In the genomic region with DNA sequence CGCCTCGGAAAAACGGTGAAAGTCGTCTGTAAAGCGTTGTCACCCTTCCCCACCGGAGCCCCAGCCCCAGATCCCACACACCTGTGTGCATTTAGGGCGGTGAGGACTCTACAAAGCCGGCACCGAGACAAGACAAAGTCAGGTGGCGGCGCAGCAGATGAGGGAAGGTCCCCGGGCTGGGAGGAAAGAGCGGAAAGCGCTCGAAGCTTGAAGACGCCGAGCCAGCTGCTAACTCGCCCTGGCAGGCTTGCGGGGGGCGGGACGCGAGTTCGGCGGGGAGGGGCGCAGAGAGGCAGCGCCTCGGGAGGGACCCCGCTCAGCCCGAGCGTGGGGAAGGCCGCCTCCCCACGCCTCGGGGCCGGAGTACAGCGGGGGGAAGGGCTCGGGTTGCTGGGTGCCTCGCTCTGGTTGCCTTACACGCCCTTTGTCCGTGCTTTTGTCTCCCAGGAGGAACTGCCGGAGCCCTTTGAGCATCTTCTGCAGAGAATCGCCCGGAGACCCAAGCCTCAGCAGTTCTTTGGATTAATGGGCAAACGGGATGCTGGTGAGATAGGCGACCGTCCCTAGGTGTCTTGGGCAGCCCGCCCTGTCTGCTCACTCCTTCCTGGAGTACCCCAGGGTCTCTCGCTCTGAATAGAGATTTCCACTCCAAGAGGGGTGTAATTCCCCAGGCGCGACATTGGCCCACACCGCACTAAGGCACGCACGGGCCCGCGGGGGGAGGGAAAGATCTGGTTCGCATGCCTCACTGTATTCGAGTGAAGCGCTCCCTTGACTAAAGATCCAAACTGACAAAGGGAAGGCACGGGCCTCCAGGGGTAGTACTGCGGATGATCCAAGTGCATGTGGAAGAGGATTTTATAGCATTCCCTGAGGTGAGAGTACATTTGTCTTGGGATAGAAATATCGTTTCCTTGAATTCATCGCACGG, we compare ENCODE assay signal across 13 cellular contexts. TPM values are rescaled to one million over a fixed set of nuclear protein-coding genes. Genes with fewer than 3 reads are reported as not detected.
DNase-seq lines count a peak whose midpoint lies in the region; ATAC-seq lines count a peak whose summit lies in the region.
"Had no signal": no experiment of that assay in that cellular context is flagged by ENCODE, and none has a peak within 500 bp of the region (broad histone marks: within the 10 kb centered on the region; RNA-seq: fewer than 3 reads in every experiment).

No MANE protein-coding gene starts in this region.

- H3K36me3 Mint-ChIP-seq in activated CD4-positive, alpha-beta memory T cell treated with anti-CD3 and anti-CD28 coated beads for 36 hours: peaks cover 3% of the 10 kb centered on the region
- H3K36me3 Mint-ChIP-seq in activated CD4-positive, alpha-beta memory T cell treated with anti-CD3 and anti-CD28 coated beads, Interleukin-2, amount 10 ng/mL, durations not matched to agents 7 days and 5 days (ENCODE audit: low read depth): peaks cover 4% of the 10 kb centered on the region
- H3K36me3 Mint-ChIP-seq in activated naive CD8-positive, alpha-beta T cell treated with anti-CD3 and anti-CD28 coated beads, Interleukin-2, amount 10 ng/mL, durations not matched to agents 7 days and 5 days: peaks cover 3% of the 10 kb centered on the region
- H3K36me3 Mint-ChIP-seq in stimulated activated naive CD8-positive, alpha-beta T cell treated with anti-CD3 and anti-CD28 coated beads, Interleukin-15, Interleukin-2, amounts not matched to agents 100 ng/mL and 50 ng/mL, for 24 hours (ENCODE audit: low read depth): no peaks in the 10 kb centered on the region

- intact Hi-C loops in activated CD4-positive, alpha-beta memory T cell treated with anti-CD3 and anti-CD28 coated beads for 36 hours (cut with micrococcal nuclease): no loop called here
- intact Hi-C loops in left colon (cut with DNase I, micrococcal nuclease): no loop called here

- peaks cover 52% of the 10 kb centered on the region for H3K27me3 Mint-ChIP-seq in activated CD4-positive, alpha-beta memory T cell treated with anti-CD3 and anti-CD28 coated beads for 36 hours
- peaks cover 49% of the 10 kb centered on the region for H3K27me3 Mint-ChIP-seq in activated CD4-positive, alpha-beta memory T cell treated with anti-CD3 and anti-CD28 coated beads, Interleukin-2, amount 10 ng/mL, durations not matched to agents 7 days and 5 days
- peaks cover 54% of the 10 kb centered on the region for H3K27me3 Mint-ChIP-seq in activated naive CD8-positive, alpha-beta T cell treated with anti-CD3 and anti-CD28 coated beads, Interleukin-2, amount 10 ng/mL, durations not matched to agents 7 days and 5 days
- peaks cover 68% of the 10 kb centered on the region for H3K27me3 Mint-ChIP-seq in stimulated activated naive CD8-positive, alpha-beta T cell treated with anti-CD3 and anti-CD28 coated beads, Interleukin-15, Interleukin-2, amounts not matched to agents 100 ng/mL and 50 ng/mL, for 24 hours

- peak; percentile 12 for DNase-seq in activated CD4-positive, alpha-beta memory T cell treated with anti-CD3 and anti-CD28 coated beads for 36 hours
- DNase-seq in activated CD4-positive, alpha-beta memory T cell treated with anti-CD3 and anti-CD28 coated beads, Interleukin-2, amount 10 ng/mL, durations not matched to agents 7 days and 5 days: no peak
- DNase-seq in activated naive CD8-positive, alpha-beta T cell treated with anti-CD3 and anti-CD28 coated beads, Interleukin-2, amount 10 ng/mL, durations not matched to agents 7 days and 5 days: peak; percentile 36
- DNase-seq in left colon (peak in 1 of 2 donors; percentile 22), mesenteric fat pad (ENCODE audit: low spot score) (no peak), SKM-1 treated with dmso at 0.1 percent for 144 hours (lab: John Stamatoyannopoulos, UW; ENCODE audit: unreplicated experiment) (no peak)
- DNase-seq: activated CD4-positive, alpha-beta T cell treated with anti-CD3 and anti-CD28 coated beads, Interleukin-2, amount 50 U/mL, for 48 hours had no signal

- no peak overlapping the region for H3K4me3 Mint-ChIP-seq in activated CD4-positive, alpha-beta memory T cell treated with anti-CD3 and anti-CD28 coated beads for 36 hours
- no peak overlapping the region for H3K4me3 Mint-ChIP-seq in activated CD4-positive, alpha-beta memory T cell treated with anti-CD3 and anti-CD28 coated beads, Interleukin-2, amount 10 ng/mL, durations not matched to agents 7 days and 5 days
- H3K4me3 Mint-ChIP-seq in activated naive CD8-positive, alpha-beta T cell treated with anti-CD3 and anti-CD28 coated beads, Interleukin-2, amount 10 ng/mL, durations not matched to agents 7 days and 5 days: peak overlapping the region; percentile 25
- peak overlapping the region; percentile 15 for H3K4me3 Mint-ChIP-seq in stimulated activated naive CD8-positive, alpha-beta T cell treated with anti-CD3 and anti-CD28 coated beads, Interleukin-15, Interleukin-2, amounts not matched to agents 100 ng/mL and 50 ng/mL, for 24 hours

- POLR2A ChIA-PET in activated CD4-positive, alpha-beta memory T cell treated with anti-CD3 and anti-CD28 coated beads for 36 hours (lab: Charles Lee): interaction anchor here (0.6 kb wide), 1 partner anchor 615 kb away, joined by 3 read pairs; no protein-coding TSS in a partner anchor
- POLR2A ChIA-PET in activated CD4-positive, alpha-beta memory T cell treated with anti-CD3 and anti-CD28 coated beads, Interleukin-2, amount 10 ng/mL, durations not matched to agents 7 days and 5 days (lab: Charles Lee): no interaction called here
- POLR2A ChIA-PET in activated naive CD8-positive, alpha-beta T cell treated with anti-CD3 and anti-CD28 coated beads, Interleukin-2, amount 10 ng/mL, durations not matched to agents 7 days and 5 days (lab: Charles Lee): no interaction called here

- no peak overlapping the region for H3K27ac Mint-ChIP-seq in activated CD4-positive, alpha-beta memory T cell treated with anti-CD3 and anti-CD28 coated beads for 36 hours
- no peak overlapping the region for H3K27ac Mint-ChIP-seq in activated CD4-positive, alpha-beta memory T cell treated with anti-CD3 and anti-CD28 coated beads, Interleukin-2, amount 10 ng/mL, durations not matched to agents 7 days and 5 days
- H3K27ac Mint-ChIP-seq in activated naive CD8-positive, alpha-beta T cell treated with anti-CD3 and anti-CD28 coated beads, Interleukin-2, amount 10 ng/mL, durations not matched to agents 7 days and 5 days: no peak overlapping the region
- no peak overlapping the region for H3K27ac Mint-ChIP-seq in stimulated activated naive CD8-positive, alpha-beta T cell treated with anti-CD3 and anti-CD28 coated beads, Interleukin-15, Interleukin-2, amounts not matched to agents 100 ng/mL and 50 ng/mL, for 24 hours
- H3K27ac Mint-ChIP-seq: IgD-negative memory B cell had no signal

- no peaks in the 10 kb centered on the region for H3K9me3 Mint-ChIP-seq in activated CD4-positive, alpha-beta memory T cell treated with anti-CD3 and anti-CD28 coated beads for 36 hours
- no peaks in the 10 kb centered on the region for H3K9me3 Mint-ChIP-seq in activated CD4-positive, alpha-beta memory T cell treated with anti-CD3 and anti-CD28 coated beads, Interleukin-2, amount 10 ng/mL, durations not matched to agents 7 days and 5 days
- H3K9me3 Mint-ChIP-seq in activated naive CD8-positive, alpha-beta T cell treated with anti-CD3 and anti-CD28 coated beads, Interleukin-2, amount 10 ng/mL, durations not matched to agents 7 days and 5 days: peaks cover 3% of the 10 kb centered on the region
- peaks cover 4% of the 10 kb centered on the region for H3K9me3 Mint-ChIP-seq in stimulated activated naive CD8-positive, alpha-beta T cell treated with anti-CD3 and anti-CD28 coated beads, Interleukin-15, Interleukin-2, amounts not matched to agents 100 ng/mL and 50 ng/mL, for 24 hours

- ATAC-seq in activated naive CD8-positive, alpha-beta T cell treated with anti-CD3 and anti-CD28 coated beads, Interleukin-2, amount 10 ng/mL, durations not matched to agents 7 days and 5 days (ENCODE audit: low read depth): no peak
- ATAC-seq in left colon (peak; percentile 76), GM21825 (IDR thresholded peaks at IDR 0.05; ENCODE audit: unreplicated experiment) (no peak)
- ATAC-seq: GM12878 had no signal

- CTCF ChIA-PET in activated CD4-positive, alpha-beta memory T cell treated with anti-CD3 and anti-CD28 coated beads for 36 hours (lab: Charles Lee): no interaction called here
- CTCF ChIA-PET in activated CD4-positive, alpha-beta memory T cell treated with anti-CD3 and anti-CD28 coated beads, Interleukin-2, amount 10 ng/mL, durations not matched to agents 7 days and 5 days (lab: Charles Lee): no interaction called here

- H3K4me1 Mint-ChIP-seq in activated CD4-positive, alpha-beta memory T cell treated with anti-CD3 and anti-CD28 coated beads for 36 hours (ENCODE audit: low read depth): peaks cover 19% of the 10 kb centered on the region
- H3K4me1 Mint-ChIP-seq in activated CD4-positive, alpha-beta memory T cell treated with anti-CD3 and anti-CD28 coated beads, Interleukin-2, amount 10 ng/mL, durations not matched to agents 7 days and 5 days: peaks cover 4% of the 10 kb centered on the region
- H3K4me1 Mint-ChIP-seq in activated naive CD8-positive, alpha-beta T cell treated with anti-CD3 and anti-CD28 coated beads, Interleukin-2, amount 10 ng/mL, durations not matched to agents 7 days and 5 days: peaks cover 8% of the 10 kb centered on the region
- H3K4me1 Mint-ChIP-seq in stimulated activated naive CD8-positive, alpha-beta T cell treated with anti-CD3 and anti-CD28 coated beads, Interleukin-15, Interleukin-2, amounts not matched to agents 100 ng/mL and 50 ng/mL, for 24 hours (ENCODE audit: low read depth): peaks cover 21% of the 10 kb centered on the region

RNA-seq across cellular contexts. Expression of a gene that starts 1.7 kb away (rescaled TPM):
- not detected for total RNA-seq in activated CD4-positive, alpha-beta memory T cell treated with anti-CD3 and anti-CD28 coated beads for 36 hours
- not detected for total RNA-seq in activated CD4-positive, alpha-beta memory T cell treated with anti-CD3 and anti-CD28 coated beads, Interleukin-2, amount 10 ng/mL, durations not matched to agents 7 days and 5 days
- not detected for total RNA-seq in activated naive CD8-positive, alpha-beta T cell treated with anti-CD3 and anti-CD28 coated beads, Interleukin-2, amount 10 ng/mL, durations not matched to agents 7 days and 5 days
- total RNA-seq in left colon: 1 to 10 TPM in 1 of 2 donors, under 1 TPM in 1; 0.24 to 1.7 TPM
- 1.5 TPM for total RNA-seq in mesenteric fat pad
- total RNA-seq: GM12878, lung microvascular endothelial cell, OCI-LY7 had no signal

Comparison
In these comparisons a context has a peak if more than half of its experiments do, and no peak if none do; other contexts are left out.
1. DNase-seq: peak in activated CD4-positive, alpha-beta memory T cell treated with anti-CD3 and anti-CD28 coated beads for 36 hours (single experiment) and activated naive CD8-positive, alpha-beta T cell treated with anti-CD3 and anti-CD28 coated beads, Interleukin-2, amount 10 ng/mL, durations not matched to agents 7 days and 5 days (single experiment); none in activated CD4-positive, alpha-beta memory T cell treated with anti-CD3 and anti-CD28 coated beads, Interleukin-2, amount 10 ng/mL, durations not matched to agents 7 days and 5 days (single experiment), mesenteric fat pad (single experiment) and SKM-1 treated with dmso at 0.1 percent for 144 hours (single experiment).
2. H3K4me3 Mint-ChIP-seq: peak in activated naive CD8-positive, alpha-beta T cell treated with anti-CD3 and anti-CD28 coated beads, Interleukin-2, amount 10 ng/mL, durations not matched to agents 7 days and 5 days (single experiment) and stimulated activated naive CD8-positive, alpha-beta T cell treated with anti-CD3 and anti-CD28 coated beads, Interleukin-15, Interleukin-2, amounts not matched to agents 100 ng/mL and 50 ng/mL, for 24 hours (single experiment); none in activated CD4-positive, alpha-beta memory T cell treated with anti-CD3 and anti-CD28 coated beads for 36 hours (single experiment) and activated CD4-positive, alpha-beta memory T cell treated with anti-CD3 and anti-CD28 coated beads, Interleukin-2, amount 10 ng/mL, durations not matched to agents 7 days and 5 days (single experiment).